In the genomic region with DNA sequence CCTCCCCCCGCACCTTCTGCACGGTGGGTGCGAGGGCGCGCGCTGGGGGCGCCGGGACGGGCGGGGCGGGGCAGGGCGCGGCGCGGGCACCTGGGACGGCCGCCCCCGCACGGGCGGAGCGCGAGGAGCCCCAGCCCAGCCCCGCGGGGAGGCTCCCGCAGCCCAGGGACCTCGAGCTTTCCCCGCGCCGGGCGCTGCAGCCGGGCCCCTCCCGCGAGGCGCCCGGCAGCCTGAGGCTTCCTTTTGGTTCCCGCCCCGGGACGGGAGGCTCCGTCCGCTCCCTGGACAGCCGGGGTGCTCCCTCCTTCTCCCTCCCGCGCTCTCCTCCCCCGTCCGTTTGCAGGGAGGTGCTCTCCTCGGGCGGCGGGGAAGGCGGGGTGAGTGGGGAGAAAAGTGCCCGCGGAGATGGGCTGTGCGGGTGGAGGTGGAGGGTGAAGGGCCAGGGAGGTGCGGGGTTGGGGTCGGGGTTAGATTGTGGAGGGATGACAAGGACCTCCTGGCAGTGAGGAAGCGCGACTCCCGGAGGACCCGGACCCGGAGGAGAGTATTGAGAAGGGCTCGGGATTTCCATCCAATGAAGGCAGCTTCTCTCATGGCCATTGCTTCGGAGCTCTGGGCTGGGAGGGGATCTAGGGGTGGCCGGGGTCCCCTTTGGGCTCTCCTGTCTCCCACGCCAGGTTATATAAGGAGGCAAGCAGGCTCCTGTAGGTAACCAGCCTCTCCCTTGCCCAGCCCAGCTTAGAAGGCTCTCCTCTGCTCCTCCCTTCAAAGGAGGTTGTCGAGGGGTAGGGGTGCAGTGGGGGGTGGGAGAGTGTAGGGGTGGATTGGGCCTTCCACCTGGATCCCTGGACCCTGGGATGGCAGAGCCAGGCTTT, we compare ENCODE assay signal across 8 cellular contexts. TPM values are rescaled to one million over a fixed set of nuclear protein-coding genes. Genes with fewer than 3 reads are reported as not detected.
A peak's percentile ranks its signal among the peaks of the same experiment; 100 is the strongest.
DNase-seq lines count a peak whose midpoint lies in the region; ATAC-seq and TF ChIP-seq lines count a peak whose summit lies in the region.

No MANE protein-coding gene starts in this region.

- peaks cover 36% of the 10 kb centered on the region for H3K27me3 Mint-ChIP-seq in activated naive CD8-positive, alpha-beta T cell treated with anti-CD3 and anti-CD28 coated beads for 36 hours

- H3K4me1 ChIP-seq in left ventricle myocardium inferior (peaks cover 74% of the 10 kb centered on the region), prostate gland (replicated peaks) (peaks cover 9% of the 10 kb centered on the region)

- peaks cover 2% of the 10 kb centered on the region for H3K36me3 Mint-ChIP-seq in activated naive CD8-positive, alpha-beta T cell treated with anti-CD3 and anti-CD28 coated beads for 36 hours

- no peak for ATAC-seq in HG03520 (IDR thresholded peaks at IDR 0.05; ENCODE audit: unreplicated experiment)

- intact Hi-C loops in left ventricle myocardium inferior (cut with micrococcal nuclease) (no loop called here), prostate gland (cut with DNase I) (loop anchor here (5.0 to 10.0 kb wide), 2 partner anchors 39 to 114 kb away; no protein-coding TSS in a partner anchor)

- TF ChIP-seq CTCF in left ventricle myocardium inferior (IDR thresholded peaks at IDR 0.05; ENCODE audit: borderline replicate concordance) = no peak
- TF ChIP-seq CTCF in prostate gland (IDR thresholded peaks at IDR 0.05) = no peak

- no peak for TF ChIP-seq POLR2A in prostate gland (IDR thresholded peaks at IDR 0.05)

- H3K27ac ChIP-seq in KOPT-K1 (ENCODE audit: low read depth, low read length, poor library complexity, severe bottlenecking) (peak overlapping the region; percentile 24), left ventricle myocardium inferior (replicated peaks) (peak overlapping the region; percentile 96), prostate gland (peak overlapping the region; percentile 57 to 65)

- peak overlapping the region; percentile 70 for H3K4me3 Mint-ChIP-seq in activated naive CD8-positive, alpha-beta T cell treated with anti-CD3 and anti-CD28 coated beads for 36 hours

- H3K36me3 ChIP-seq in KOPT-K1 (ENCODE audit: insufficient read depth, low read length) (no peaks in the 10 kb centered on the region), left ventricle myocardium inferior (peaks cover 16% of the 10 kb centered on the region), prostate gland (no peaks in the 10 kb centered on the region)

- DNase-seq in AG20443 (ENCODE audit: low spot score) = peak; percentile 57
- peak; percentile 40 for DNase-seq in GM19238 (ENCODE audit: insufficient read length, low spot score)
- peak; percentile 45 for DNase-seq in activated naive CD8-positive, alpha-beta T cell treated with anti-CD3 and anti-CD28 coated beads for 36 hours
- DNase-seq in left ventricle myocardium inferior = peak; percentile 63
- no peak for DNase-seq in prostate gland (ENCODE audit: low spot score)
- DNase-seq in DMS153 (lab: John Stamatoyannopoulos, UW) = no peak

- peaks cover 12% of the 10 kb centered on the region for H3K4me1 Mint-ChIP-seq in activated naive CD8-positive, alpha-beta T cell treated with anti-CD3 and anti-CD28 coated beads for 36 hours

- H3K27ac Mint-ChIP-seq in activated naive CD8-positive, alpha-beta T cell treated with anti-CD3 and anti-CD28 coated beads for 36 hours = no peak overlapping the region

- H3K9me3 Mint-ChIP-seq in activated naive CD8-positive, alpha-beta T cell treated with anti-CD3 and anti-CD28 coated beads for 36 hours = peaks cover 3% of the 10 kb centered on the region

- 3% methylated on average over 54 of the region's 64 CpGs for WGBS in prostate gland

- peak overlapping the region; percentile 84 for H3K4me3 ChIP-seq in left ventricle myocardium inferior
- peak overlapping the region; percentile 62 to 63 for H3K4me3 ChIP-seq in prostate gland

- no peaks in the 10 kb centered on the region for H3K27me3 ChIP-seq in left ventricle myocardium inferior (ENCODE audit: low read depth)
- H3K27me3 ChIP-seq in prostate gland (replicated peaks; ENCODE audit: insufficient read depth) = no peaks in the 10 kb centered on the region

- peaks cover 5% of the 10 kb centered on the region for H3K9me3 ChIP-seq in KOPT-K1 (ENCODE audit: insufficient read depth, low read length, poor library complexity, severe bottlenecking)
- peaks cover 8% of the 10 kb centered on the region for H3K9me3 ChIP-seq in left ventricle myocardium inferior (replicated peaks)
- no peaks in the 10 kb centered on the region for H3K9me3 ChIP-seq in prostate gland

RNA-seq across cellular contexts. Expression of gene JDP2, which starts 0.6 kb away (rescaled TPM):
- 1 to 10 TPM; 2.1 TPM for total RNA-seq in activated naive CD8-positive, alpha-beta T cell treated with anti-CD3 and anti-CD28 coated beads for 36 hours
- total RNA-seq in left ventricle myocardium inferior = 21.9 TPM
- 10 to 100 TPM; 27.1 to 34.0 TPM for total RNA-seq in prostate gland

Comparison
In these comparisons a context has a peak if more than half of its experiments do, and no peak if none do; other contexts are left out.
1. DNase-seq: peak in AG20443 (single experiment), GM19238 (single experiment), activated naive CD8-positive, alpha-beta T cell treated with anti-CD3 and anti-CD28 coated beads for 36 hours (single experiment) and left ventricle myocardium inferior (single experiment); none in prostate gland (single experiment) and DMS153 (single experiment).
2. H3K27ac ChIP-seq: peak in every context shown above with its lines; median percentile 96 in left ventricle myocardium inferior; 61 in prostate gland; 24 in KOPT-K1.